ENCODE assay signal across 13 cellular contexts in the genomic region with DNA sequence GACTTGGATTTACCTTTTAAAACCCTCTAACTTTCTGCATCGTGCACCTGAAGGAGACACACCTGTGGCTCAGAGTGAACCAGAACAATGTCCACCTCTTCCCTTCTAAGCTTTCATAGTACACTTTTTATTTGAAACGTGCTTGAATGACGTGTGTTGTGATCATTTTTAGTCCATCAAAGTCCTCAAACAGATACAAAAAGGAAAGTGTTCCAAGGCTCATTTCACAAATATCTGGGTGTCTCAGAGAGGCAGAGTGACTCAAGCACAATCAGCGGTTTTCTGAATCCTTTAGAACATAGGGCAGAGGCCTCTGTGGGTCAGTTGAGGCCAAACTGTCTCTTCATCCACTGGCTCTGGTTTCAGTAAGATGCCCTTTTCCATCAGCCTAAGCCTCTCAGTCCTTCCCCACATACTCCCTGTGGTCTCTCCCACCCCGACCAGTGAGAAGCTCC. TPM values are rescaled to one million over a fixed set of nuclear protein-coding genes. Genes with fewer than 3 reads are reported as not detected.
DNase-seq lines count a peak whose midpoint lies in the region; ATAC-seq and TF ChIP-seq lines count a peak whose summit lies in the region.
"Had no signal": no experiment of that assay in that cellular context is flagged by ENCODE, and none has a peak within 500 bp of the region (broad histone marks: within the 10 kb centered on the region; RNA-seq: fewer than 3 reads in every experiment).

No MANE protein-coding gene starts in this region.

- peaks cover 4% of the 10 kb centered on the region for H3K27me3 Mint-ChIP-seq in neural progenitor cell (ENCODE audit: insufficient read depth, low read depth)
- H3K27me3 Mint-ChIP-seq: stimulated activated naive B cell treated with anti-CD40 and anti-IgM and Interleukin-4, amounts not matched to agents 10 μg/mL and 1 μg/mL and 100 μg/mL, for 72 hours; T-helper 17 cell had no signal

- DNase-seq in ACHN (peak; percentile 35), IMR-90 (peak; percentile 52), neural progenitor cell (ENCODE audit: low spot score) (no peak), NCI-H2029 (lab: John Stamatoyannopoulos, UW) (no peak), NCI-H526 treated with DMSO at 0.1 percent for 48 hours (lab: John Stamatoyannopoulos, UW) (no peak)
- DNase-seq: activated T-cell treated with anti-CD3 and anti-CD28 coated beads for 4 hours, GOT3, NCI-H2107, T-helper 17 cell had no signal

- H4K91ac ChIP-seq in IMR-90 (ENCODE audit: insufficient read depth, low read depth, low read length): peak overlapping the region; percentile 67

- peak overlapping the region; percentile 66 for H3K18ac ChIP-seq in IMR-90 (ENCODE audit: low read depth, low read length)

- H3K79me2 ChIP-seq in neural progenitor cell (ENCODE audit: low read depth): no peaks in the 10 kb centered on the region

- peak overlapping the region; percentile 18 for H2BK20ac ChIP-seq in IMR-90 (ENCODE audit: low read depth, low read length)

- peaks cover 39% of the 10 kb centered on the region for H3K4me1 Mint-ChIP-seq in neural progenitor cell

- peak overlapping the region; percentile 28 for H4K5ac ChIP-seq in IMR-90 (ENCODE audit: low read depth, low read length)

- H3K79me1 ChIP-seq in IMR-90 (ENCODE audit: low read depth in 1 of 2, low read length in 2 of 2): peaks cover 0 to 3% of the 10 kb centered on the region in 2 experiments; a peak in 1 of 4 replicates

- H3K9me3 ChIP-seq in IMR-90 (ENCODE audit: control insufficient read depth, insufficient read depth, low read length) (no peaks in the 10 kb centered on the region), duodenal mucosa (ENCODE audit: control insufficient read depth in 1 of 2, low read length in 2 of 2) (no peaks in the 10 kb centered on the region), neural progenitor cell (ENCODE audit: low read depth) (no peaks in the 10 kb centered on the region)

- intact Hi-C loops in IMR-90 (cut with micrococcal nuclease): loop anchor here (5.0 kb wide), 1 partner anchor 67 kb away; no protein-coding TSS in a partner anchor

- CTCF ChIA-PET in IMR-90 (lab: Yijun Ruan, JAX): interaction anchor here (1.3 kb wide), 1 partner anchor 592 kb away, joined by 3 read pairs; no protein-coding TSS in a partner anchor

- no peaks in the 10 kb centered on the region for H3K9me3 Mint-ChIP-seq in neural progenitor cell
- H3K9me3 Mint-ChIP-seq: stimulated activated naive B cell treated with anti-CD40 and anti-IgM and Interleukin-4, amounts not matched to agents 10 μg/mL and 1 μg/mL and 100 μg/mL, for 72 hours had no signal

- ATAC-seq in IMR-90 (ENCODE audit: low read depth) (no peak), HG03159 (IDR thresholded peaks at IDR 0.05; ENCODE audit: unreplicated experiment) (no peak), GM21825 (IDR thresholded peaks at IDR 0.05; ENCODE audit: unreplicated experiment) (no peak)
- ATAC-seq: T-helper 17 cell had no signal

- H3K4me3 ChIP-seq in IMR-90 (ENCODE audit: insufficient read depth, low read depth, low read length) (no peak overlapping the region), duodenal mucosa (ENCODE audit: low read depth in 1 of 2, low read length in 2 of 2) (no peak overlapping the region), neural progenitor cell (no peak overlapping the region)

- in situ Hi-C loops in ACHN (cut with HindIII; ENCODE audit: low pct_ligation_motif_present, low pct_unique_long_range_greater_than_20kb, low sequenced_read_pairs) (no loop called here), IMR-90 (cut with MboI; ENCODE audit: low sequenced_read_pairs) (loop anchor here (25.0 kb wide), 1 partner anchor 217 kb away; no protein-coding TSS in a partner anchor)

- H3K27ac ChIP-seq in IMR-90 (ENCODE audit: insufficient read depth, low read length): peak overlapping the region; percentile 34; the same call in 1 of the 2 replicates
- peak overlapping the region; percentile 83 for H3K27ac ChIP-seq in duodenal mucosa (ENCODE audit: low read depth, low read length)
- no peak overlapping the region for H3K27ac ChIP-seq in neural progenitor cell

- WGBS in IMR-90 (ENCODE audit: extremely low coverage in 2 of 2, insufficient read length in 1 of 2), 2 experiments: 20% methylated on average over 1 of the region's 5 CpGs; no CpG with 5 or more reads in 1 of the 2 experiments

- POLR2A ChIA-PET in IMR-90 (lab: Charles Lee; ENCODE audit: unreplicated experiment): no interaction called here

- TF ChIP-seq POLR2A in IMR-90 (IDR thresholded peaks at IDR 0.05; ENCODE audit: low read depth, low read length): no peak

- H3K4me2 ChIP-seq in IMR-90 (ENCODE audit: low read depth, low read length) (no peak overlapping the region), neural progenitor cell (peak overlapping the region; percentile 28)

- H3K27me3 ChIP-seq in IMR-90 (ENCODE audit: control insufficient read depth, insufficient read depth, low read length) (no peaks in the 10 kb centered on the region), duodenal mucosa (ENCODE audit: control insufficient read depth in 1 of 2, insufficient read depth in 2 of 2, low read length in 2 of 2) (no peaks in the 10 kb centered on the region), neural progenitor cell (no peaks in the 10 kb centered on the region)

- no peak overlapping the region for H3K4me3 Mint-ChIP-seq in neural progenitor cell
- H3K4me3 Mint-ChIP-seq: T-helper 17 cell had no signal

- H3K4ac ChIP-seq in IMR-90 (ENCODE audit: low read depth, low read length): peak overlapping the region; percentile 27

- H3K9me1 ChIP-seq in IMR-90 (ENCODE audit: insufficient read depth, low read length): peaks cover 31% of the 10 kb centered on the region

- TF ChIP-seq CTCF in IMR-90 (conservative IDR thresholded peaks at IDR 0.05; ENCODE audit: low read depth, low read length) (no peak), neural progenitor cell (IDR thresholded peaks at IDR 0.05) (no peak)

- peak overlapping the region; percentile 43 for H2AK9ac ChIP-seq in IMR-90 (replicated peaks; ENCODE audit: low read depth, low read length, poor library complexity)

- peak overlapping the region; percentile 82 for H2BK120ac ChIP-seq in IMR-90 (ENCODE audit: low read depth, low read length)

- peak overlapping the region; percentile 8 for H2AFZ ChIP-seq in IMR-90 (replicated peaks; ENCODE audit: low read length, poor library complexity)
- no peak overlapping the region for H2AFZ ChIP-seq in neural progenitor cell (replicated peaks)

- peak overlapping the region; percentile 28; the same call in 1 of the 2 replicates for H3K23ac ChIP-seq in IMR-90 (ENCODE audit: low read depth, low read length)

- H3K36me3 Mint-ChIP-seq in neural progenitor cell: no peaks in the 10 kb centered on the region
- H3K36me3 Mint-ChIP-seq: stimulated activated naive B cell treated with anti-CD40 and anti-IgM and Interleukin-4, amounts not matched to agents 10 μg/mL and 1 μg/mL and 100 μg/mL, for 72 hours had no signal

- no peak for TF ChIP-seq RAD21 in IMR-90 (IDR thresholded peaks at IDR 0.05; ENCODE audit: low read length)

- peak overlapping the region; percentile 77 for H2AK5ac ChIP-seq in IMR-90 (ENCODE audit: low read depth, low read length)

- peak overlapping the region; percentile 13 to 60 for H4K8ac ChIP-seq in IMR-90 (ENCODE audit: low read depth in 2 of 2, low read length in 2 of 2)

- H3K36me3 ChIP-seq in IMR-90 (ENCODE audit: control insufficient read depth, insufficient read depth, low read length) (no peaks in the 10 kb centered on the region), duodenal mucosa (ENCODE audit: control insufficient read depth in 1 of 2, insufficient read depth in 2 of 2, low read length in 2 of 2) (no peaks in the 10 kb centered on the region), neural progenitor cell (no peaks in the 10 kb centered on the region)

- H2BK5ac ChIP-seq in IMR-90 (ENCODE audit: low read depth, low read length, poor library complexity, severe bottlenecking): peak overlapping the region; percentile 72

- peaks cover 49% of the 10 kb centered on the region for H3F3A ChIP-seq in neural progenitor cell (ENCODE audit: low read depth)

- dilution Hi-C loops in IMR-90 (cut with HindIII; ENCODE audit: low sequenced_read_pairs, unreplicated experiment): no loop called here

- H2BK15ac ChIP-seq in IMR-90 (ENCODE audit: low read depth, low read length): peak overlapping the region; percentile 65; the same call in 2 of the 3 replicates

- H4K20me1 ChIP-seq in IMR-90 (ENCODE audit: insufficient read depth, low read length) (no peaks in the 10 kb centered on the region; the same call in 1 of the 2 replicates), neural progenitor cell (ENCODE audit: low read depth) (no peaks in the 10 kb centered on the region)

- peak overlapping the region; percentile 42; the same call in 1 of the 2 replicates for H3K14ac ChIP-seq in IMR-90 (replicated peaks; ENCODE audit: low read depth, low read length)

- H3K56ac ChIP-seq in IMR-90 (ENCODE audit: extremely low read depth, insufficient read depth, low read length): no peak overlapping the region

- H3K9ac ChIP-seq in IMR-90 (ENCODE audit: low read depth, low read length) (no peak overlapping the region), duodenal mucosa (ENCODE audit: low read depth in 1 of 2, low read length in 2 of 2) (peak overlapping the region; percentile 36 to 54), neural progenitor cell (no peak overlapping the region)

- H3K27ac Mint-ChIP-seq in neural progenitor cell: no peak overlapping the region
- H3K27ac Mint-ChIP-seq: stimulated activated naive B cell treated with anti-CD40 and anti-IgM and Interleukin-4, amounts not matched to agents 10 μg/mL and 1 μg/mL and 100 μg/mL, for 72 hours; T-helper 17 cell had no signal

- BruUV-seq in IMR-90 (replicated peaks; lab: Mats Ljungman, UMichigan): no TSS peak

- H3K4me1 ChIP-seq in IMR-90 (ENCODE audit: control insufficient read depth, insufficient read depth, low read length) (peaks cover 39% of the 10 kb centered on the region), duodenal mucosa (ENCODE audit: control insufficient read depth in 1 of 2, insufficient read depth in 2 of 2, low read length in 2 of 2) (peaks cover 69 to 79% of the 10 kb centered on the region in 2 donors), neural progenitor cell (peaks cover 35% of the 10 kb centered on the region)

TF ChIP-seq in IMR-90, 13 proteins besides CTCF, POLR2A, EP300 and RAD21 (continues in another document):
- TF ChIP-seq FOS (IDR thresholded peaks at IDR 0.05; ENCODE audit: low read depth, low read length): 0 out of 2 replicates have a peak, but pooled peaks have one; percentile 5
- TF ChIP-seq, protein P1, sequence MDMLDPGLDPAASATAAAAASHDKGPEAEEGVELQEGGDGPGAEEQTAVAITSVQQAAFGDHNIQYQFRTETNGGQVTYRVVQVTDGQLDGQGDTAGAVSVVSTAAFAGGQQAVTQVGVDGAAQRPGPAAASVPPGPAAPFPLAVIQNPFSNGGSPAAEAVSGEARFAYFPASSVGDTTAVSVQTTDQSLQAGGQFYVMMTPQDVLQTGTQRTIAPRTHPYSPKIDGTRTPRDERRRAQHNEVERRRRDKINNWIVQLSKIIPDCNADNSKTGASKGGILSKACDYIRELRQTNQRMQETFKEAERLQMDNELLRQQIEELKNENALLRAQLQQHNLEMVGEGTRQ (IDR thresholded peaks at IDR 0.05; ENCODE audit: low read depth, low read length): no peak

RNA-seq across cellular contexts. Expression of a gene that starts 49.7 kb away (rescaled TPM):
- total RNA-seq in IMR-90 (2012; rRNA removed) (75.3 and 135 TPM in 2 replicates), neural progenitor cell (ENCODE audit: low replicate concordance) (154 and 212 TPM in 2 replicates)
- polyA plus RNA-seq in IMR-90 (2012; rRNA removed): 70.5 and 84.4 TPM in 2 replicates
- 21.2 and 21.9 TPM in 2 replicates for polyA plus RNA-seq in IMR-90 (2012; cell fraction: cytosol; rRNA removed)
- 5.2 and 27.0 TPM in 2 replicates for polyA plus RNA-seq in IMR-90 (2012; cell fraction: nucleus; rRNA removed; ENCODE audit: low replicate concordance)

Comparison
In these comparisons a context has a peak if more than half of its experiments do, and no peak if none do; other contexts are left out.
1. DNase-seq: peak in ACHN (single experiment) and IMR-90 (single experiment); none in neural progenitor cell (single experiment), NCI-H2029 (single experiment) and NCI-H526 treated with DMSO at 0.1 percent for 48 hours (single experiment).
2. H3K9ac ChIP-seq: peak in duodenal mucosa (2 of 2); none in IMR-90 (single experiment) and neural progenitor cell (single experiment).